In the genomic region with DNA sequence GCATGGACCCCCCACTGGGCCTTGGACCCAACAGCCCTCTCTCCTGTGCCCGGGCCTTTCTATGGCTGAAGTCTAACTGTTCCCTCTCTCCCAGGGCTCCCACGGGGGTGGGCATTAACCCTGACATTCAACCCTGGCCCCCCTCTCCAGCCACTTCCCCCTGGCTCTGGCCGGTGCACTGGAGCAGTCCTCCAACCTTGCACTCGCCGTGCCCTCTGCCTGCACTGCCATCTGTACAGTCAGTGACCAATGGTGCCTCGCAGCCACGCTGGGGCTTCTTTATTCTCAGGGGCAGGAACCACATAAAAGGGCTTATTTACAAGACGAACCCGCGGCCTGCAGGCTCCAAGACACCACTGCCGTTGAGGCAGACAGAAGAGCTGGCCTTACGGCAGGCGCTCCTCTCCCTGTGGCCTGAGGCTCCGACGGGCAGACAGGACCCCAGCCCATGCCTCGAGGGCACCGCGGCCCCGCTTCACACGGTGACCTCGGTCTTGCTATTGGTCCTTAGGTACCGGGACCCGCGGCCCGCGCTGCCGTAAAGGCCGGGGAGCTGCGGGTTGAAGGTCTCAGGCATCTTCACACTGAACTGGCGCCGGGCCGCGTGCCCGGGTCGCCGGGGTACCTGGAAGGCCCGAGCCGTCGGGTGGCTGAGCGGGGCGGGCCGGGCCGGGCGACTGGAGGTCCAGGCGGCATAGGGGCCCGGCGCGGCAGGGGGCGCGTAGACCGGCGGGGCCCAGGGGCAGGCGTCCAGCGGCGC, we compare ENCODE assay signal across 12 cellular contexts. TPM values are rescaled to one million over a fixed set of nuclear protein-coding genes. Genes with fewer than 3 reads are reported as not detected.
DNase-seq lines count a peak whose midpoint lies in the region; ATAC-seq, FAIRE-seq and TF ChIP-seq lines count a peak whose summit lies in the region.
"Had no signal": no experiment of that assay in that cellular context is flagged by ENCODE, and none has a peak within 500 bp of the region (broad histone marks: within the 10 kb centered on the region; RNA-seq: fewer than 3 reads in every experiment).

No MANE protein-coding gene starts in this region.

- no peaks in the 10 kb centered on the region for H3K9me3 Mint-ChIP-seq in activated T-cell treated with anti-CD3 and anti-CD28 coated beads, Interleukin-2, amount 50 U/mL, for 24 hours

- SMC1A ChIA-PET in GM12878 (lab: Charles Lee; ENCODE audit: uncharacterized antibody, unreplicated experiment): interaction anchor here (2.5 kb wide), 1 partner anchor 30 kb away, joined by 15 read pairs; no protein-coding TSS in a partner anchor

- no peak overlapping the region for H3K27ac ChIP-seq in GM12878 (ENCODE audit: control insufficient read depth, insufficient read depth)
- no peak overlapping the region for H3K27ac ChIP-seq in lower lobe of right lung
- peak overlapping the region; percentile 36 for H3K27ac ChIP-seq in temporal lobe (ENCODE audit: low read depth, low read length)

- peak overlapping the region; percentile 18 for H3K4me3 Mint-ChIP-seq in activated T-cell treated with anti-CD3 and anti-CD28 coated beads, Interleukin-2, amount 50 U/mL, for 24 hours

- no peaks in the 10 kb centered on the region for H3K79me2 ChIP-seq in GM12878 (ENCODE audit: control insufficient read depth, insufficient read depth, low read length)

- RAD21 ChIA-PET in GM12878 (lab: Charles Lee; ENCODE audit: unreplicated experiment): interaction anchor here (1.1 to 2.8 kb wide), 3 partner anchors 14 to 66 kb away, joined by 3 to 9 read pairs (median 3); no protein-coding TSS in a partner anchor

- H3K4me3 ChIP-seq in GM12878: no peak overlapping the region
- H3K4me3 ChIP-seq in lower lobe of right lung: peak overlapping the region; percentile 42

- no peak for TF ChIP-seq RAD21 in GM12878 (IDR thresholded peaks at IDR 0.05; ENCODE audit: insufficient read depth, low read depth, low read length)

- BruUV-seq in GM12878 (replicated peaks; lab: Mats Ljungman, UMichigan): no TSS peak

- H3K9me3 ChIP-seq in GM12878 (replicated peaks; ENCODE audit: control insufficient read depth, insufficient read depth, low read length): no peaks in the 10 kb centered on the region
- no peaks in the 10 kb centered on the region for H3K9me3 ChIP-seq in lower lobe of right lung

- peaks cover 29% of the 10 kb centered on the region for H3K36me3 Mint-ChIP-seq in activated T-cell treated with anti-CD3 and anti-CD28 coated beads, Interleukin-2, amount 50 U/mL, for 24 hours (ENCODE audit: low read depth)

- H3K4me1 ChIP-seq in GM12878 (ENCODE audit: control insufficient read depth, insufficient read depth, low read length): peaks cover 12% of the 10 kb centered on the region
- H3K4me1 ChIP-seq in lower lobe of right lung: peaks cover 17% of the 10 kb centered on the region

- peaks cover 42% of the 10 kb centered on the region for H3K4me1 Mint-ChIP-seq in activated T-cell treated with anti-CD3 and anti-CD28 coated beads, Interleukin-2, amount 50 U/mL, for 24 hours (ENCODE audit: low read depth)

- POLR2A ChIA-PET in GM12878 (lab: Charles Lee): no interaction called here

- H3K4me2 ChIP-seq in GM12878 (ENCODE audit: control insufficient read depth, insufficient read depth): peak overlapping the region; percentile 68

- CTCF ChIA-PET in GM12878 (lab: Yijun Ruan, JAX): interaction anchor here (1.2 kb wide), 1 partner anchor 31 kb away, joined by 3 read pairs; no protein-coding TSS in a partner anchor

- no peak for FAIRE-seq in GM12878 (lab: Jason Lieb, UNC)

- in situ Hi-C loops in GM12878 (cut with MboI): no loop called here

- no peak; the same call in 1 of the 2 replicates for TF ChIP-seq POLR2A in GM12878 (IDR thresholded peaks at IDR 0.05; ENCODE audit: low read depth, low read length)

- H3K27me3 ChIP-seq in GM12878 (replicated peaks in 1 of 2; ENCODE audit: control insufficient read depth in 2 of 2, insufficient read depth in 2 of 2, low read length in 1 of 2) (peaks cover 4 to 12% of the 10 kb centered on the region in 2 experiments; a peak in 3 of 4 replicates), lower lobe of right lung (ENCODE audit: low read depth) (peaks cover 54% of the 10 kb centered on the region)

- H3K36me3 ChIP-seq in GM12878 (ENCODE audit: control insufficient read depth in 2 of 2, insufficient read depth in 2 of 2, low read length in 1 of 2): peaks cover 6 to 11% of the 10 kb centered on the region in 2 experiments; a peak in 3 of 4 replicates
- peaks cover 24% of the 10 kb centered on the region for H3K36me3 ChIP-seq in lower lobe of right lung

- TF ChIP-seq CTCF in GM12878 (IDR thresholded peaks at IDR 0.05 in 2 of 3, conservative IDR thresholded peaks at IDR 0.05 in 1 of 3; ENCODE audit: control insufficient read depth in 2 of 3, extremely low read depth in 1 of 3, insufficient read depth in 1 of 3, low read depth in 3 of 3, low read length in 3 of 3): no peak
- TF ChIP-seq CTCF in lower lobe of right lung (IDR thresholded peaks at IDR 0.05): no peak

- H3K9ac ChIP-seq in GM12878 (ENCODE audit: control insufficient read depth, insufficient read depth, low read length): no peak overlapping the region

- intact Hi-C loops in GM12878 (cut with micrococcal nuclease; ENCODE audit: unreplicated experiment) (no loop called here), lower lobe of right lung (cut with DNase I) (no loop called here)

- peak; percentile 50 for DNase-seq in activated T-cell treated with anti-CD3 and anti-CD28 coated beads, Interleukin-2, amount 50 U/mL, for 24 hours
- no peak for DNase-seq in activated T-cell treated with anti-CD3 and anti-CD28 coated beads, Interleukin-2, amount 50 U/mL, for 48 hours
- no peak for DNase-seq in GM12878 (ENCODE audit: low read depth, low spot score)
- no peak for DNase-seq in lower lobe of right lung
- no peak for DNase-seq in RKO (ENCODE audit: low spot score)
- DNase-seq in NCI-H2029 treated with DMSO at 0.1 percent for 48 hours (lab: John Stamatoyannopoulos, UW): no peak
- no peak for DNase-seq in SW 1271 (lab: John Stamatoyannopoulos, UW)
- DNase-seq: NCI-H1417 had no signal

- TF ChIP-seq EP300 in GM12878 (IDR thresholded peaks at IDR 0.05; ENCODE audit: borderline replicate concordance in 1 of 2, control insufficient read depth in 1 of 2, low read depth in 2 of 2, low read length in 2 of 2): no peak

- H4K20me1 ChIP-seq in GM12878 (ENCODE audit: control insufficient read depth, insufficient read depth): peaks cover 6% of the 10 kb centered on the region; the same call in 1 of the 2 replicates

- WGBS in GM12878 (ENCODE audit: insufficient coverage, insufficient replicate concordance, low lambda C conversion rate, missing lambda C conversion rate): 61% methylated on average over 36 of the region's 55 CpGs

- H3K27ac Mint-ChIP-seq in activated T-cell treated with anti-CD3 and anti-CD28 coated beads, Interleukin-2, amount 50 U/mL, for 24 hours: peak overlapping the region; percentile 68

- no peak overlapping the region for H2AFZ ChIP-seq in GM12878 (ENCODE audit: control insufficient read depth, low read depth, low read length)

- peak; percentile 7; the same call in 1 of the 3 replicates for ATAC-seq in GM12878
- no peak for ATAC-seq in lower lobe of right lung

- H3K27me3 Mint-ChIP-seq in activated T-cell treated with anti-CD3 and anti-CD28 coated beads, Interleukin-2, amount 50 U/mL, for 24 hours: peaks cover 33% of the 10 kb centered on the region

RNA-seq across cellular contexts. Expression of gene SHISA8, which starts 5.4 kb away (rescaled TPM):
- 10.3 and 11.3 TPM in 2 replicates for total RNA-seq in GM12878 (2013; cell fraction: nucleolus; rRNA removed)
- total RNA-seq in GM12878 (2014; rRNA removed): 3.6 and 6.8 TPM in 2 replicates
- total RNA-seq in GM12878 (2014; rRNA removed; fragmentation: Illumina TruSeq; extraction: Trizol): 0.22 and 0.28 TPM in 2 replicates
- total RNA-seq in GM12878 (2021): 8.6 and 10.1 TPM in 2 replicates
- 0.26 TPM for polyA plus RNA-seq in GM12878 (2011; ENCODE audit: low read depth)
- polyA plus RNA-seq in GM12878 (2011; rRNA removed): 0.06 and 0.08 TPM in 2 replicates
- polyA plus RNA-seq in GM12878 (2011; cell fraction: cytosol; rRNA removed): 0.03 and 0.33 TPM in 2 replicates
- polyA plus RNA-seq in GM12878 (2011; cell fraction: nucleus; rRNA removed): 2.4 and 3.6 TPM in 2 replicates
- polyA plus RNA-seq in GM12878 (2012): 3.6 and 5.2 TPM in 2 replicates
- polyA plus RNA-seq in GM12878 (2014; fragmentation: Illumina TruSeq; extraction: Trizol): 0.06 TPM in 1 of 2 replicates, not detected in the other
- under 1 TPM; 0.13 to 0.40 TPM for polyA plus RNA-seq in GM12878 (2014; fragmentation: Nextera tagmentation; extraction: Ambion mirVana)
- 5.9 and 6.5 TPM in 2 replicates for polyA plus RNA-seq in GM12878 (2014; rRNA removed)
- under 1 TPM; 0.20 to 0.27 TPM for polyA plus RNA-seq in GM12878 (2016; fragmentation: Nextera tagmentation; extraction: Ambion mirVana)
- not detected in 2 replicates for polyA minus RNA-seq in GM12878 (2011; rRNA and poly(A)+ RNA removed)
- polyA minus RNA-seq in GM12878 (2011; cell fraction: cytosol; rRNA and poly(A)+ RNA removed): not detected in 2 replicates
- polyA minus RNA-seq in GM12878 (2011; cell fraction: nucleus; rRNA and poly(A)+ RNA removed): 0.29 TPM in 1 of 2 replicates, not detected in the other
- not detected for total RNA-seq in lower lobe of right lung
- total RNA-seq in temporal lobe: not detected
- total RNA-seq: chondrocyte, posterior vena cava had no signal
- polyA plus RNA-seq: AG04450 had no signal

RNA-seq across cellular contexts. Expression of gene TNFRSF13C, which starts 17.1 kb away (rescaled TPM):
- total RNA-seq in GM12878 (2013; cell fraction: nucleolus; rRNA removed): 79.9 and 82.3 TPM in 2 replicates
- total RNA-seq in GM12878 (2014; rRNA removed) (35.9 and 37.6 TPM in 2 replicates), GM12878 (2014; rRNA removed; fragmentation: Illumina TruSeq; extraction: Trizol) (22.3 and 23.2 TPM in 2 replicates), GM12878 (2021) (90.1 and 91.4 TPM in 2 replicates), lower lobe of right lung (0.27 TPM), temporal lobe (0.49 TPM)
- polyA plus RNA-seq in GM12878 (2011; ENCODE audit: low read depth): 30.0 TPM
- polyA plus RNA-seq in GM12878 (2011; rRNA removed) (9.7 and 16.4 TPM in 2 replicates), GM12878 (2014; fragmentation: Illumina TruSeq; extraction: Trizol) (20.6 and 26.9 TPM in 2 replicates), GM12878 (2014; fragmentation: Nextera tagmentation; extraction: Ambion mirVana) (1 to 10 TPM; 6.9 to 9.6 TPM), GM12878 (2014; rRNA removed) (42.3 and 43.0 TPM in 2 replicates), GM12878 (2016; fragmentation: Nextera tagmentation; extraction: Ambion mirVana) (10 to 100 TPM; 26.6 to 30.4 TPM)
- polyA plus RNA-seq in GM12878 (2011; cell fraction: cytosol; rRNA removed): 18.3 and 19.9 TPM in 2 replicates
- polyA plus RNA-seq in GM12878 (2011; cell fraction: nucleus; rRNA removed): 43.6 and 44.2 TPM in 2 replicates
- polyA plus RNA-seq in GM12878 (2012): 50.9 and 59.0 TPM in 2 replicates
- polyA minus RNA-seq in GM12878 (2011; rRNA and poly(A)+ RNA removed): 24.8 and 41.5 TPM in 2 replicates
- polyA minus RNA-seq in GM12878 (2011; cell fraction: cytosol; rRNA and poly(A)+ RNA removed): 20.1 and 23.4 TPM in 2 replicates
- polyA minus RNA-seq in GM12878 (2011; cell fraction: nucleus; rRNA and poly(A)+ RNA removed): 12.0 and 20.7 TPM in 2 replicates

RNA-seq across cellular contexts. Expression of gene CENPM, which starts 37.5 kb away (rescaled TPM):
- total RNA-seq in GM12878 (2013; cell fraction: nucleolus; rRNA removed): 125 and 139 TPM in 2 replicates
- total RNA-seq in GM12878 (2014; rRNA removed): 145 and 158 TPM in 2 replicates
- 45.3 and 53.0 TPM in 2 replicates for total RNA-seq in GM12878 (2014; rRNA removed; fragmentation: Illumina TruSeq; extraction: Trizol)
- 81.6 and 84.4 TPM in 2 replicates for total RNA-seq in GM12878 (2021)
- 21.9 TPM for polyA plus RNA-seq in GM12878 (2011; ENCODE audit: low read depth)
- polyA plus RNA-seq in GM12878 (2011; rRNA removed): 26.6 and 67.9 TPM in 2 replicates
- polyA plus RNA-seq in GM12878 (2011; cell fraction: cytosol; rRNA removed): 113 and 161 TPM in 2 replicates
- 245 and 256 TPM in 2 replicates for polyA plus RNA-seq in GM12878 (2011; cell fraction: nucleus; rRNA removed)
- 42.1 and 48.8 TPM in 2 replicates for polyA plus RNA-seq in GM12878 (2012)
- polyA plus RNA-seq in GM12878 (2014; fragmentation: Illumina TruSeq; extraction: Trizol): 9.8 and 38.9 TPM in 2 replicates
- polyA plus RNA-seq in GM12878 (2014; fragmentation: Nextera tagmentation; extraction: Ambion mirVana): 10 to 100 TPM; 36.7 to 62.3 TPM
- 126 and 148 TPM in 2 replicates for polyA plus RNA-seq in GM12878 (2014; rRNA removed)
- 100 to 1,000 TPM; 177 to 212 TPM for polyA plus RNA-seq in GM12878 (2016; fragmentation: Nextera tagmentation; extraction: Ambion mirVana)
- 70.4 and 125 TPM in 2 replicates for polyA minus RNA-seq in GM12878 (2011; rRNA and poly(A)+ RNA removed)
- polyA minus RNA-seq in GM12878 (2011; cell fraction: cytosol; rRNA and poly(A)+ RNA removed): 28.6 and 42.6 TPM in 2 replicates
- 82.8 and 123 TPM in 2 replicates for polyA minus RNA-seq in GM12878 (2011; cell fraction: nucleus; rRNA and poly(A)+ RNA removed)
- total RNA-seq in lower lobe of right lung: 2.3 TPM
- 3.0 TPM for total RNA-seq in temporal lobe
- total RNA-seq: posterior vena cava had no signal

RNA-seq across cellular contexts. Expression of gene SEPTIN3, which starts 59.8 kb away (rescaled TPM):
- 1.1 and 1.5 TPM in 2 replicates for total RNA-seq in GM12878 (2013; cell fraction: nucleolus; rRNA removed)
- 1.1 and 1.5 TPM in 2 replicates for total RNA-seq in GM12878 (2014; rRNA removed)
- 1.3 and 1.4 TPM in 2 replicates for total RNA-seq in GM12878 (2014; rRNA removed; fragmentation: Illumina TruSeq; extraction: Trizol)
- total RNA-seq in GM12878 (2021): 1.7 and 1.9 TPM in 2 replicates
- polyA plus RNA-seq in GM12878 (2011; ENCODE audit: low read depth): 0.22 TPM
- polyA plus RNA-seq in GM12878 (2011; rRNA removed): 0.43 and 0.52 TPM in 2 replicates
- 0.28 and 0.31 TPM in 2 replicates for polyA plus RNA-seq in GM12878 (2011; cell fraction: cytosol; rRNA removed)
- polyA plus RNA-seq in GM12878 (2011; cell fraction: nucleus; rRNA removed): 0.59 and 0.82 TPM in 2 replicates
- polyA plus RNA-seq in GM12878 (2012): 0.49 and 1.3 TPM in 2 replicates
- polyA plus RNA-seq in GM12878 (2014; fragmentation: Illumina TruSeq; extraction: Trizol): 3.1 TPM in 2 replicates
- under 1 TPM; 0.39 to 0.60 TPM for polyA plus RNA-seq in GM12878 (2014; fragmentation: Nextera tagmentation; extraction: Ambion mirVana)
- 1.5 and 1.8 TPM in 2 replicates for polyA plus RNA-seq in GM12878 (2014; rRNA removed)
- under 1 TPM; 0.05 to 0.15 TPM for polyA plus RNA-seq in GM12878 (2016; fragmentation: Nextera tagmentation; extraction: Ambion mirVana)
- polyA minus RNA-seq in GM12878 (2011; rRNA and poly(A)+ RNA removed): 0.52 and 0.73 TPM in 2 replicates
- polyA minus RNA-seq in GM12878 (2011; cell fraction: cytosol; rRNA and poly(A)+ RNA removed): not detected in 2 replicates
- polyA minus RNA-seq in GM12878 (2011; cell fraction: nucleus; rRNA and poly(A)+ RNA removed): 0.19 and 0.36 TPM in 2 replicates
- 2.5 TPM for total RNA-seq in lower lobe of right lung
- 172 TPM for total RNA-seq in temporal lobe

Comparison
In these comparisons a context has a peak if more than half of its experiments do, and no peak if none do; other contexts are left out.
1. RNA of gene TNFRSF13C, which starts 17.1 kb away (total RNA-seq): 22.3 to 91.4 TPM in GM12878; 0.49 TPM in temporal lobe (single experiment) and 0.27 TPM in lower lobe of right lung (single experiment); every median in the first group is over 10 times any median in the second.
2. RNA of gene CENPM, which starts 37.5 kb away (total RNA-seq): 45.3 to 158 TPM in GM12878; 3.0 TPM in temporal lobe (single experiment) and 2.3 TPM in lower lobe of right lung (single experiment); every median in the first group is over 10 times any median in the second.